Comparison of ENCODE assay signal across 8 cellular contexts in genomic region chr11:3840289-3840869, GRCh38. TPM values are rescaled to one million over a fixed set of nuclear protein-coding genes. Genes with fewer than 3 reads are reported as not detected.
DNase-seq lines count a peak whose midpoint lies in the region; ATAC-seq and TF ChIP-seq lines count a peak whose summit lies in the region.

No MANE protein-coding gene starts in this region.

- H3K27ac ChIP-seq in tibial artery: peak overlapping the region; percentile 94 to 99

- DNase-seq in Right ventricle myocardium inferior (ENCODE audit: missing footprints): no peak
- DNase-seq in cardiac septum (ENCODE audit: low spot score): no peak
- peak; percentile 30 for DNase-seq in T follicular helper cell (ENCODE audit: low read depth)
- DNase-seq in chondrocyte (ENCODE audit: low spot score): no peak
- DNase-seq in memory B cell (ENCODE audit: low spot score in 2 of 2): peak; percentile 27 to 77
- peak in 1 of 2 donors; percentile 71 for DNase-seq in tibial artery
- no peak for DNase-seq in HuH-7 (ENCODE audit: low spot score)

- H3K4me1 Mint-ChIP-seq in chondrocyte (ENCODE audit: low read depth) (peaks cover 35% of the 10 kb centered on the region), memory B cell (peaks cover 39% of the 10 kb centered on the region)

- H3K4me3 ChIP-seq in tibial artery: peak overlapping the region; percentile 96 to 99

- no peaks in the 10 kb centered on the region for H3K27me3 ChIP-seq in tibial artery

- H3K36me3 ChIP-seq in tibial artery: peaks cover 0 to under 1% (median 0%) of the 10 kb centered on the region in 3 donors

- peak; percentile 40 for ATAC-seq in Right ventricle myocardium inferior
- ATAC-seq in memory B cell (ENCODE audit: low read depth): no peak
- ATAC-seq in HG03039 (IDR thresholded peaks at IDR 0.05; ENCODE audit: unreplicated experiment): no peak

- intact Hi-C loops in Right ventricle myocardium inferior (cut with DNase I) (no loop called here), cardiac septum (cut with DNase I) (no loop called here), tibial artery (cut with DNase I; ENCODE audit: low total_unique reads) (loop anchor here (5.0 kb wide), 2 partner anchors 43 to 252 kb away; partner anchors contain the start of genes NUP98 and RRM1)

- H3K27ac Mint-ChIP-seq in chondrocyte (ENCODE audit: unreplicated experiment): peak overlapping the region; percentile 41
- H3K27ac Mint-ChIP-seq in memory B cell: peak overlapping the region; percentile 95

- H3K27me3 Mint-ChIP-seq in chondrocyte (ENCODE audit: low read depth) (no peaks in the 10 kb centered on the region), memory B cell (no peaks in the 10 kb centered on the region)

- no peaks in the 10 kb centered on the region for H3K9me3 ChIP-seq in tibial artery

- H3K9me3 Mint-ChIP-seq in chondrocyte (ENCODE audit: low read depth): no peaks in the 10 kb centered on the region
- no peaks in the 10 kb centered on the region for H3K9me3 Mint-ChIP-seq in memory B cell

- peaks cover 0 to 45% (median 16%) of the 10 kb centered on the region in 4 donors for H3K4me1 ChIP-seq in tibial artery

- no peak for TF ChIP-seq CTCF in chondrocyte (IDR thresholded peaks at IDR 0.05)
- TF ChIP-seq CTCF in tibial artery (IDR thresholded peaks at IDR 0.05): no peak

- peaks cover 3% of the 10 kb centered on the region for H3K36me3 Mint-ChIP-seq in chondrocyte (ENCODE audit: low read depth)
- peaks cover 4% of the 10 kb centered on the region for H3K36me3 Mint-ChIP-seq in memory B cell

- H3K4me3 Mint-ChIP-seq in chondrocyte (ENCODE audit: unreplicated experiment): peak overlapping the region; percentile 81
- H3K4me3 Mint-ChIP-seq in memory B cell: peak overlapping the region; percentile 94

RNA-seq across cellular contexts. Expression of gene RHOG, which starts 0.4 kb away (rescaled TPM):
- total RNA-seq in Right ventricle myocardium inferior: 25.6 TPM
- 27.5 TPM for total RNA-seq in cardiac septum
- 36.8 to 44.8 TPM (median 38.9 TPM) in 3 replicates for total RNA-seq in chondrocyte

RNA-seq across cellular contexts. Expression of gene STIM1, which starts 15.1 kb away (rescaled TPM):
- 28.9 TPM for total RNA-seq in Right ventricle myocardium inferior
- 40.4 TPM for total RNA-seq in cardiac septum
- total RNA-seq in chondrocyte: 38.5 to 50.7 TPM (median 46.7 TPM) in 3 replicates

RNA-seq across cellular contexts. Expression of gene PGAP2, which starts 32.0 kb away (rescaled TPM):
- 26.6 TPM for total RNA-seq in Right ventricle myocardium inferior
- 22.7 TPM for total RNA-seq in cardiac septum
- total RNA-seq in chondrocyte: 12.7 to 15.8 TPM (median 14.4 TPM) in 3 replicates

RNA-seq across cellular contexts. Expression of gene NUP98, which starts 43.0 kb away (rescaled TPM):
- total RNA-seq in Right ventricle myocardium inferior (40.4 TPM), cardiac septum (49.6 TPM), chondrocyte (47.8 to 61.6 TPM (median 52.7 TPM) in 3 replicates)

Comparison
In these comparisons a context has a peak if more than half of its experiments do, and no peak if none do; other contexts are left out.
1. DNase-seq: peak in T follicular helper cell (single experiment) and memory B cell (2 of 2); none in Right ventricle myocardium inferior (single experiment), cardiac septum (single experiment), chondrocyte (single experiment) and HuH-7 (single experiment).